1 cellular context compared by ENCODE assay signal in the genomic region with DNA sequence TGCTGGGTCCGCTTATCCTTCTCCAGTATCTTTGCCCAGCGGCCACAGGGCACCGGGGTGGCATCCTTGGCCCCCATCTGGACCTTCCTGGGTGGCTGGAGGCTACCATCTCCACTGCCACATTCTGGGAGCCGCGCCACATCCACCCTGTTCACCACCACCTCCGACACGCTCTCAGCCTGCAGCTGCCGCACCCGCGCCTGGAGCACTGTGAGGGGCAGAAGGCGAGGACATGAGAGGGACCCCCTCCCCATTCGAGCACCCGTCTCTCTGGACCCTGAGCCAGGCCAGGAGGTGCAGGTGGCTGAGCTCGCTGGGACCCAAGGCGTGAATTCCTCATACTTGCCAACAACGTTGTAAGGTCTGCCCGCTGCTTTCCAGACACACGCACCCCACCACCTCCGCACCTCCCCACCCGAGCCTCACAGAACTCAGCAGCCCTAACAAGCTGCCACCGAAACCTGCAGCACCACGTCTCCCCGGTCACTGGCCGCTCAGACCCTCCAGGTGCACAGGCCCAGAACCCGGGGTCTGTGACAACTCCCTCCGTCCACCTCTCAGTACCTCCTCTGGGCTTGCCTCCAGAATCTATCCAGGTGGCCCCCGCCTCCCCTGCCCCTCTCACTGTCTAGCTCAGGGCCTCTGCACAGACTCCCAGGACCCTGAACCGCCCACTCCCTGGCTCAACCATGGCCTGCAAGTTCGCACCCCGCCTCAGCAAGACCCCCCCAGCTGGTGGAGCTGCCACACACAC.
TF ChIP-seq lines count a peak whose summit lies in the region.

No MANE protein-coding gene starts in this region.

TF ChIP-seq in H1, 55 proteins besides CTCF, POLR2A, EP300 and RAD21:
- TF ChIP-seq USF2 (IDR thresholded peaks at IDR 0.05; ENCODE audit: low read length) = no peak
